1 cellular context compared by ENCODE assay signal in the genomic region with DNA sequence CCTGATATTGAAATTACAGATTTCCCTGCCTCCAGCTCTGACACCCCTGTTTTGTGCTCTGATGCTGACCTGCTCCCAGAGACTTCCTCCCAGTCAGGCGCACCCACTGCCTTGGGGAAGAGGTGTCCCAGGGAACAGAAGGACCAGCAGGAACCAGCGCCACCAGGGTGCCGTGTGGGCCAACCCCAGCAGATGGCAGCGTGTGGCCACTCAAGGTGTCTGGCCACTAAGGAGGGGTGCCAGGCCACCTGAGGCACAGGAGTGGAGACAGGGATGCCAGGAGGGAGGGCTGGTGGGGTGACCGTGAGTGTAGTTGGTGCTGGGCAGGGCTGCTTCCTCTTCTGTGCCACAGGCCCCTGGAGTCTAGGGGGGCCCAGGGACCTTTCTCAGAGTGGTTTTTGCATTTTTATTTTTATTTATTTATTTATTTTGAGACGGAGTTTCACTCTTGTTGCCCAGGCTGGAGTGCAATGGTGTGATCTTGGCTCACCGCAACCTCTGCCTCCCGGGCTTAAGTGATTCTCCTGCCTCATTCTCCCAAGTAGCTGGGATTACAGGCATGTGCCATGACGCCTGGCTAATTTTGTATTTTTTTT.
TF ChIP-seq lines count a peak whose summit lies in the region.

No MANE protein-coding gene starts in this region.

TF ChIP-seq in H1, 55 proteins besides CTCF, POLR2A, EP300 and RAD21:
- no peak for TF ChIP-seq ZNF274 (IDR thresholded peaks at IDR 0.05; ENCODE audit: borderline replicate concordance, extremely low read depth, low read length)
- no peak for TF ChIP-seq ATF2 (IDR thresholded peaks at IDR 0.05; ENCODE audit: low read length)
- no peak for TF ChIP-seq ASH2L (IDR thresholded peaks at IDR 0.05; ENCODE audit: low read length)
- TF ChIP-seq EZH2 (IDR thresholded peaks at IDR 0.05; ENCODE audit: low read depth, low read length, severe bottlenecking), result no peak
- no peak for TF ChIP-seq MAFK (IDR thresholded peaks at IDR 0.05; ENCODE audit: low read depth, low read length)
- TF ChIP-seq, protein P1, sequence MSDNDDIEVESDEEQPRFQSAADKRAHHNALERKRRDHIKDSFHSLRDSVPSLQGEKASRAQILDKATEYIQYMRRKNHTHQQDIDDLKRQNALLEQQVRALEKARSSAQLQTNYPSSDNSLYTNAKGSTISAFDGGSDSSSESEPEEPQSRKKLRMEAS (IDR thresholded peaks at IDR 0.05), result peak; percentile 41; the same call in 1 of the 2 replicates
TF ChIP-seq in H1: peak in this region for 1.
